ENCODE assay signal across 1 cellular context in genomic region chrX:97027384-97027922, GRCh38.
TF ChIP-seq lines count a peak whose summit lies in the region.

No MANE protein-coding gene starts in this region.

TF ChIP-seq in WTC11, 78 proteins besides CTCF, POLR2A, EP300 and RAD21 (continued from another document):
- TF ChIP-seq AFF4 (CRISPR knock-in tag; IDR thresholded peaks at IDR 0.05; ENCODE audit: borderline replicate concordance) (no peak), ATF1 (CRISPR knock-in tag; IDR thresholded peaks at IDR 0.05) (no peak), ZNF138 (CRISPR knock-in tag; conservative IDR thresholded peaks at IDR 0.05) (no peak), SMAD4 (CRISPR knock-in tag; IDR thresholded peaks at IDR 0.05) (no peak), MYBL2 (CRISPR knock-in tag; IDR thresholded peaks at IDR 0.05) (no peak)
